ENCODE assay signal across 8 cellular contexts in genomic region chr3:97497138-97497537, GRCh38.
"Had no signal": no experiment of that assay in that cellular context is flagged by ENCODE, and none has a peak within 500 bp of the region (broad histone marks: within the 10 kb centered on the region; RNA-seq: fewer than 3 reads in every experiment).

No MANE protein-coding gene starts in this region.

- FAIRE-seq: H1, H54 had no signal

- H3K27me3 Mint-ChIP-seq: IgD-negative memory B cell had no signal

- H3K4me3 ChIP-seq: GM23248 had no signal

- H3K4me3 Mint-ChIP-seq: H9, IgD-negative memory B cell had no signal

- H3K36me3 Mint-ChIP-seq: IgD-negative memory B cell had no signal

- H3K4me1 Mint-ChIP-seq: H9, IgD-negative memory B cell had no signal

- H3K27ac ChIP-seq: GM23248, HL-60 had no signal

- DNase-seq: GM23248, H9, HCEC 1CT, KBM-7 had no signal

- H2AFZ ChIP-seq: GM23248 had no signal

- H3K27ac Mint-ChIP-seq: IgD-negative memory B cell had no signal
